In genomic region chr19:51830263-51830662, GRCh38 we compare ENCODE assay signal across 17 cellular contexts. TPM values are rescaled to one million over a fixed set of nuclear protein-coding genes. Genes with fewer than 3 reads are reported as not detected.
DNase-seq lines count a peak whose midpoint lies in the region; ATAC-seq and TF ChIP-seq lines count a peak whose summit lies in the region.
"Had no signal": no experiment of that assay in that cellular context is flagged by ENCODE, and none has a peak within 500 bp of the region (broad histone marks: within the 10 kb centered on the region; RNA-seq: fewer than 3 reads in every experiment).

No MANE protein-coding gene starts in this region.

- H3K4me1 ChIP-seq in Peyer's patch, result no peaks in the 10 kb centered on the region
- H3K4me1 ChIP-seq: A549 had no signal

- H3K27ac ChIP-seq in VCaP, result no peak overlapping the region
- no peak overlapping the region for H3K27ac ChIP-seq in Peyer's patch
- H3K27ac ChIP-seq: A549, KMS-11 had no signal

- H3K36me3 Mint-ChIP-seq in endothelial cell (ENCODE audit: low read depth, unreplicated experiment), result peaks cover 15% of the 10 kb centered on the region

- no peak overlapping the region for H3K27ac Mint-ChIP-seq in endothelial cell (ENCODE audit: unreplicated experiment)
- H3K27ac Mint-ChIP-seq: activated T-helper 2 cell treated with anti-CD3 and anti-CD28 coated beads, Interferon-gamma antibody, Interleukin-2, Interleukin-4, amounts not matched to agents 10 μg/mL and 5 μg/mL and 100 μg/mL, durations not matched to agents 14 hours and 24 hours and 36 hours had no signal

- no peaks in the 10 kb centered on the region for H3K4me1 Mint-ChIP-seq in endothelial cell (ENCODE audit: unreplicated experiment)

- H3K36me3 ChIP-seq in Peyer's patch, result no peaks in the 10 kb centered on the region

- H3K27me3 Mint-ChIP-seq in endothelial cell (ENCODE audit: unreplicated experiment), result peaks cover 6% of the 10 kb centered on the region

- TF ChIP-seq CTCF in VCaP (conservative IDR thresholded peaks at IDR 0.05), result peak; percentile 22; the same call in 1 of the 2 replicates
- no peak for TF ChIP-seq CTCF in endothelial cell (IDR thresholded peaks at IDR 0.05; ENCODE audit: unreplicated experiment)
- TF ChIP-seq CTCF in Peyer's patch (IDR thresholded peaks at IDR 0.05), result peak in 3 of 6 experiments; percentile 11 to 33 (median 31)

- peak; percentile 52 for ATAC-seq in Right ventricle myocardium superior (ENCODE audit: poor library complexity)
- ATAC-seq in left lobe of liver, result peak; percentile 34
- ATAC-seq: A549, HCT116 had no signal

- H3K4me3 Mint-ChIP-seq in endothelial cell (ENCODE audit: unreplicated experiment), result no peak overlapping the region

- H3K9me3 ChIP-seq in Peyer's patch, result no peaks in the 10 kb centered on the region

- DNase-seq in Right ventricle myocardium superior (no peak), cardiac septum (ENCODE audit: low spot score) (no peak), left lobe of liver (ENCODE audit: low spot score) (no peak), endothelial cell (ENCODE audit: low spot score) (no peak), Peyer's patch (no peak)
- DNase-seq in stimulated activated CD4-positive, alpha-beta T cell treated with anti-CD3 and anti-CD28 coated beads, Interleukin-2, amount 100 ng/mL, for 24 hours, result no peak
- no peak for DNase-seq in stimulated activated CD4-positive, alpha-beta T cell treated with anti-CD3 and anti-CD28 coated beads, Interleukin-12 subunit alpha, Interleukin-12 subunit beta, amount 100 ng/mL, for 4 hours
- DNase-seq: activated CD4-positive, CD25-positive, alpha-beta regulatory T cell treated with anti-CD3 and anti-CD28 coated beads, Interleukin-2, amount 50 U/mL, for 72 hours; cerebellar nuclear complex; foreskin fibroblast; left cardiac atrium had no signal

- intact Hi-C loops in Right ventricle myocardium superior (cut with DNase I) (no loop called here), cardiac septum (cut with DNase I) (no loop called here)

- peaks cover 28% of the 10 kb centered on the region for H3K9me3 Mint-ChIP-seq in endothelial cell (ENCODE audit: unreplicated experiment)

- no peak for TF ChIP-seq POLR2A in Peyer's patch (IDR thresholded peaks at IDR 0.05)

- H3K27me3 ChIP-seq in Peyer's patch, result no peaks in the 10 kb centered on the region

- H3K4me3 ChIP-seq in Peyer's patch, result no peak overlapping the region
- H3K4me3 ChIP-seq: A549 had no signal

RNA-seq across cellular contexts. Expression of gene FPR3, which starts 35.3 kb away (rescaled TPM):
- total RNA-seq in Right ventricle myocardium superior (4.0 TPM), cardiac septum (3.2 TPM), left lobe of liver (1.6 TPM), endothelial cell (ENCODE audit: unreplicated experiment) (not detected), Peyer's patch (1 to 10 TPM in 3 of 4 donors, not detected in 1; 2.3 to 3.3 (median 2.7) TPM)
- total RNA-seq: activated T-helper 2 cell treated with anti-CD3 and anti-CD28 coated beads, Interferon-gamma antibody, Interleukin-2, Interleukin-4, amounts not matched to agents 10 μg/mL and 5 μg/mL and 100 μg/mL, durations not matched to agents 14 hours and 24 hours and 36 hours; osteocyte had no signal

RNA-seq across cellular contexts. Expression of gene ZNF577, which starts 57.5 kb away (rescaled TPM):
- total RNA-seq in Right ventricle myocardium superior (6.5 TPM), cardiac septum (9.4 TPM), left lobe of liver (5.9 TPM), endothelial cell (ENCODE audit: unreplicated experiment) (9.3 TPM), Peyer's patch (10 to 100 TPM; 10.7 to 66.8 (median 26.1) TPM)
